In genomic region chr6:21738180-21739094, GRCh38 we compare ENCODE assay signal across 10 cellular contexts.
A peak's percentile ranks its signal among the peaks of the same experiment; 100 is the strongest.
DNase-seq lines count a peak whose midpoint lies in the region; ATAC-seq and TF ChIP-seq lines count a peak whose summit lies in the region.
"Had no signal": no experiment of that assay in that cellular context is flagged by ENCODE, and none has a peak within 500 bp of the region (broad histone marks: within the 10 kb centered on the region; RNA-seq: fewer than 3 reads in every experiment).

No MANE protein-coding gene starts in this region.

- no peak overlapping the region for H3K9ac ChIP-seq in colonic mucosa (ENCODE audit: low read depth in 2 of 2, low read length in 2 of 2)

- no peaks in the 10 kb centered on the region for H3K27me3 Mint-ChIP-seq in neural crest cell (ENCODE audit: low read depth)

- H3K27me3 ChIP-seq in colonic mucosa: no peaks in the 10 kb centered on the region
- H3K27me3 ChIP-seq: testis had no signal

- no peak for ATAC-seq in GM21723 (IDR thresholded peaks at IDR 0.05; ENCODE audit: unreplicated experiment)
- no peak for ATAC-seq in HG02938 (IDR thresholded peaks at IDR 0.05; ENCODE audit: unreplicated experiment)

- TF ChIP-seq CTCF in colonic mucosa (IDR thresholded peaks at IDR 0.05): no peak
- no peak for TF ChIP-seq CTCF in neural crest cell (conservative IDR thresholded peaks at IDR 0.05)

- no peak overlapping the region for H3K4me3 ChIP-seq in colonic mucosa
- H3K4me3 ChIP-seq: testis had no signal

- peak overlapping the region; percentile 59 for H3K27ac Mint-ChIP-seq in neural crest cell (ENCODE audit: unreplicated experiment)

- no peaks in the 10 kb centered on the region for H3K4me1 ChIP-seq in colonic mucosa
- H3K4me1 ChIP-seq: testis had no signal

- no peaks in the 10 kb centered on the region for H3K36me3 Mint-ChIP-seq in neural crest cell (ENCODE audit: low read depth)

- intact Hi-C loops in colonic mucosa (cut with DNase I): no loop called here

- peaks cover 68% of the 10 kb centered on the region for H3K4me1 Mint-ChIP-seq in neural crest cell

- H3K27ac ChIP-seq in colonic mucosa: no peak overlapping the region
- H3K27ac ChIP-seq: testis had no signal

- H3K9me3 Mint-ChIP-seq in neural crest cell: no peaks in the 10 kb centered on the region

- DNase-seq in H4 (ENCODE audit: low spot score) (peak; percentile 45), NCI-H345 (lab: John Stamatoyannopoulos, UW) (peak; percentile 81), colonic mucosa (peak; percentile 36), neural crest cell (ENCODE audit: low read depth, low spot score) (no peak), NCI-H128 (lab: John Stamatoyannopoulos, UW; ENCODE audit: unreplicated experiment) (no peak), SKM-1 treated with dmso at 0.1 percent for 144 hours (lab: John Stamatoyannopoulos, UW; ENCODE audit: unreplicated experiment) (no peak)
- DNase-seq: NK-92 treated with Interleukin-12 subunit alpha and Interleukin-12 subunit beta, amount 100 ng/mL, for 24 hours; testis had no signal

- H3K9me3 ChIP-seq in colonic mucosa: no peaks in the 10 kb centered on the region
- H3K9me3 ChIP-seq: testis had no signal

- no peaks in the 10 kb centered on the region for H3K36me3 ChIP-seq in colonic mucosa

- no peak overlapping the region for H3K4me3 Mint-ChIP-seq in neural crest cell

Comparison
In these comparisons a context has a peak if more than half of its experiments do, and no peak if none do; other contexts are left out.
1. DNase-seq: peak in H4 (single experiment), NCI-H345 (single experiment) and colonic mucosa (single experiment); none in neural crest cell (single experiment), NCI-H128 (single experiment) and SKM-1 treated with dmso at 0.1 percent for 144 hours (single experiment).